11 cellular contexts compared by ENCODE assay signal in genomic region chr1:85494957-85495266, GRCh38. TPM values are rescaled to one million over a fixed set of nuclear protein-coding genes. Genes with fewer than 3 reads are reported as not detected.
DNase-seq lines count a peak whose midpoint lies in the region; ATAC-seq and TF ChIP-seq lines count a peak whose summit lies in the region.
"Had no signal": no experiment of that assay in that cellular context is flagged by ENCODE, and none has a peak within 500 bp of the region (broad histone marks: within the 10 kb centered on the region; RNA-seq: fewer than 3 reads in every experiment).

No MANE protein-coding gene starts in this region.

- no peaks in the 10 kb centered on the region for H3K9me3 ChIP-seq in CD4-positive, alpha-beta T cell (ENCODE audit: control insufficient read depth, low read length)

- no peaks in the 10 kb centered on the region for H3K9me3 Mint-ChIP-seq in osteocyte (ENCODE audit: unreplicated experiment)
- no peaks in the 10 kb centered on the region for H3K9me3 Mint-ChIP-seq in CD4-positive, alpha-beta T cell
- H3K9me3 Mint-ChIP-seq in stimulated activated effector memory CD8-positive, alpha-beta T cell treated with anti-CD3 and anti-CD28 coated beads, Interleukin-12 subunit alpha, Interleukin-12 subunit beta, amount 100 ng/mL, for 72 hours: no peaks in the 10 kb centered on the region
- H3K9me3 Mint-ChIP-seq: activated CD4-positive, alpha-beta memory T cell treated with anti-CD3 and anti-CD28 coated beads, Interleukin-2, amount 10 ng/mL, durations not matched to agents 7 days and 5 days; memory B cell had no signal

- H3K4me3 Mint-ChIP-seq in osteocyte (ENCODE audit: unreplicated experiment): no peak overlapping the region
- no peak overlapping the region for H3K4me3 Mint-ChIP-seq in CD4-positive, alpha-beta T cell
- no peak overlapping the region for H3K4me3 Mint-ChIP-seq in stimulated activated effector memory CD8-positive, alpha-beta T cell treated with anti-CD3 and anti-CD28 coated beads, Interleukin-12 subunit alpha, Interleukin-12 subunit beta, amount 100 ng/mL, for 72 hours
- H3K4me3 Mint-ChIP-seq: activated CD4-positive, alpha-beta memory T cell treated with anti-CD3 and anti-CD28 coated beads, Interleukin-2, amount 10 ng/mL, durations not matched to agents 7 days and 5 days; memory B cell had no signal

- CTCF ChIA-PET in CD4-positive, alpha-beta T cell (lab: Charles Lee): no interaction called here

- no peaks in the 10 kb centered on the region for H3K27me3 ChIP-seq in CD4-positive, alpha-beta T cell (ENCODE audit: control insufficient read depth, insufficient read depth, low read length)

- H3K27ac Mint-ChIP-seq in osteocyte (ENCODE audit: unreplicated experiment): peak overlapping the region; percentile 75
- H3K27ac Mint-ChIP-seq in CD4-positive, alpha-beta T cell: no peak overlapping the region
- no peak overlapping the region for H3K27ac Mint-ChIP-seq in stimulated activated effector memory CD8-positive, alpha-beta T cell treated with anti-CD3 and anti-CD28 coated beads, Interleukin-12 subunit alpha, Interleukin-12 subunit beta, amount 100 ng/mL, for 72 hours
- H3K27ac Mint-ChIP-seq: activated CD4-positive, alpha-beta memory T cell treated with anti-CD3 and anti-CD28 coated beads, Interleukin-2, amount 10 ng/mL, durations not matched to agents 7 days and 5 days; memory B cell had no signal

- POLR2A ChIA-PET in CD4-positive, alpha-beta T cell (lab: Charles Lee): no interaction called here

- no peak for ATAC-seq in CD4-positive, alpha-beta T cell (ENCODE audit: poor library complexity)
- no peak for ATAC-seq in HG02973 (IDR thresholded peaks at IDR 0.05; ENCODE audit: unreplicated experiment)
- ATAC-seq in stimulated activated effector memory CD8-positive, alpha-beta T cell treated with anti-CD3 and anti-CD28 coated beads, Interleukin-12 subunit alpha, Interleukin-12 subunit beta, amount 100 ng/mL, for 72 hours: no peak

- TF ChIP-seq CTCF in osteocyte (IDR thresholded peaks at IDR 0.05): peak; percentile 58
- TF ChIP-seq CTCF in CD4-positive, alpha-beta T cell (IDR thresholded peaks at IDR 0.05): no peak

- H3K27me3 Mint-ChIP-seq in osteocyte (ENCODE audit: unreplicated experiment): no peaks in the 10 kb centered on the region
- H3K27me3 Mint-ChIP-seq in CD4-positive, alpha-beta T cell: peaks cover 12% of the 10 kb centered on the region
- H3K27me3 Mint-ChIP-seq: memory B cell had no signal

- peaks cover 39% of the 10 kb centered on the region for H3K4me1 Mint-ChIP-seq in osteocyte (ENCODE audit: unreplicated experiment)
- no peaks in the 10 kb centered on the region for H3K4me1 Mint-ChIP-seq in CD4-positive, alpha-beta T cell (ENCODE audit: low read depth)
- no peaks in the 10 kb centered on the region for H3K4me1 Mint-ChIP-seq in stimulated activated effector memory CD8-positive, alpha-beta T cell treated with anti-CD3 and anti-CD28 coated beads, Interleukin-12 subunit alpha, Interleukin-12 subunit beta, amount 100 ng/mL, for 72 hours
- H3K4me1 Mint-ChIP-seq: activated CD4-positive, alpha-beta memory T cell treated with anti-CD3 and anti-CD28 coated beads, Interleukin-2, amount 10 ng/mL, durations not matched to agents 7 days and 5 days; memory B cell had no signal

- H3K27ac ChIP-seq in epithelial cell of prostate: peak overlapping the region; percentile 76
- H3K27ac ChIP-seq in CD4-positive, alpha-beta T cell (ENCODE audit: low read depth, low read length): no peak overlapping the region

- H3K36me3 Mint-ChIP-seq in osteocyte (ENCODE audit: unreplicated experiment): peaks cover 8% of the 10 kb centered on the region
- H3K36me3 Mint-ChIP-seq in CD4-positive, alpha-beta T cell (ENCODE audit: low read depth): no peaks in the 10 kb centered on the region
- H3K36me3 Mint-ChIP-seq in stimulated activated effector memory CD8-positive, alpha-beta T cell treated with anti-CD3 and anti-CD28 coated beads, Interleukin-12 subunit alpha, Interleukin-12 subunit beta, amount 100 ng/mL, for 72 hours: no peaks in the 10 kb centered on the region

- intact Hi-C loops in CD4-positive, alpha-beta T cell (cut with DNase I, micrococcal nuclease): no loop called here

- DNase-seq in EL: peak; percentile 39
- DNase-seq in NCI-H226: peak; percentile 13
- DNase-seq in epithelial cell of prostate (ENCODE audit: low read depth, low spot score): no peak
- DNase-seq in osteocyte (ENCODE audit: extremely low spot score, unreplicated experiment): no peak
- DNase-seq in CD4-positive, alpha-beta T cell: no peak
- no peak for DNase-seq in stimulated activated effector memory CD8-positive, alpha-beta T cell treated with anti-CD3 and anti-CD28 coated beads, Interleukin-12 subunit alpha, Interleukin-12 subunit beta, amount 100 ng/mL, for 72 hours (ENCODE audit: low spot score in 2 of 2)
- DNase-seq in activated CD4-positive, alpha-beta T cell treated with anti-CD3 and anti-CD28 coated beads, Interleukin-2, amount 50 U/mL, for 1 hour: no peak
- DNase-seq: activated CD4-positive, alpha-beta memory T cell treated with anti-CD3 and anti-CD28 coated beads, Interleukin-2, amount 10 ng/mL, durations not matched to agents 7 days and 5 days; cortex of kidney had no signal

RNA-seq across cellular contexts. Expression of gene DDAH1, which starts 30.0 kb away (rescaled TPM):
- total RNA-seq in osteocyte: 40.8 and 46.8 TPM in 2 replicates
- not detected for total RNA-seq in CD4-positive, alpha-beta T cell
- total RNA-seq: activated CD4-positive, alpha-beta memory T cell treated with anti-CD3 and anti-CD28 coated beads, Interleukin-2, amount 10 ng/mL, durations not matched to agents 7 days and 5 days had no signal

Comparison
In these comparisons a context has a peak if more than half of its experiments do, and no peak if none do; other contexts are left out.
1. DNase-seq: peak in EL (single experiment) and NCI-H226 (single experiment); none in epithelial cell of prostate (single experiment), osteocyte (single experiment), CD4-positive, alpha-beta T cell (0 of 10), stimulated activated effector memory CD8-positive, alpha-beta T cell treated with anti-CD3 and anti-CD28 coated beads, Interleukin-12 subunit alpha, Interleukin-12 subunit beta, amount 100 ng/mL, for 72 hours (0 of 2) and activated CD4-positive, alpha-beta T cell treated with anti-CD3 and anti-CD28 coated beads, Interleukin-2, amount 50 U/mL, for 1 hour (single experiment).
2. RNA of gene DDAH1, which starts 30.0 kb away (total RNA-seq): 40.8 to 46.8 TPM in osteocyte; not detected in CD4-positive, alpha-beta T cell; every median in the first group is over 10 times any median in the second.